In genomic region chr9:92807031-92807756, GRCh38 we compare ENCODE assay signal across 1 cellular context.
TF ChIP-seq lines count a peak whose summit lies in the region.

No MANE protein-coding gene starts in this region.

TF ChIP-seq in H1, 55 proteins besides CTCF, POLR2A, EP300 and RAD21 (continued from another document):
- TF ChIP-seq E2F6 (IDR thresholded peaks at IDR 0.05): no peak
- TF ChIP-seq CHD7 (IDR thresholded peaks at IDR 0.05; ENCODE audit: insufficient replicate concordance, low read length): no peak
